Comparison of ENCODE assay signal across 8 cellular contexts in the genomic region with DNA sequence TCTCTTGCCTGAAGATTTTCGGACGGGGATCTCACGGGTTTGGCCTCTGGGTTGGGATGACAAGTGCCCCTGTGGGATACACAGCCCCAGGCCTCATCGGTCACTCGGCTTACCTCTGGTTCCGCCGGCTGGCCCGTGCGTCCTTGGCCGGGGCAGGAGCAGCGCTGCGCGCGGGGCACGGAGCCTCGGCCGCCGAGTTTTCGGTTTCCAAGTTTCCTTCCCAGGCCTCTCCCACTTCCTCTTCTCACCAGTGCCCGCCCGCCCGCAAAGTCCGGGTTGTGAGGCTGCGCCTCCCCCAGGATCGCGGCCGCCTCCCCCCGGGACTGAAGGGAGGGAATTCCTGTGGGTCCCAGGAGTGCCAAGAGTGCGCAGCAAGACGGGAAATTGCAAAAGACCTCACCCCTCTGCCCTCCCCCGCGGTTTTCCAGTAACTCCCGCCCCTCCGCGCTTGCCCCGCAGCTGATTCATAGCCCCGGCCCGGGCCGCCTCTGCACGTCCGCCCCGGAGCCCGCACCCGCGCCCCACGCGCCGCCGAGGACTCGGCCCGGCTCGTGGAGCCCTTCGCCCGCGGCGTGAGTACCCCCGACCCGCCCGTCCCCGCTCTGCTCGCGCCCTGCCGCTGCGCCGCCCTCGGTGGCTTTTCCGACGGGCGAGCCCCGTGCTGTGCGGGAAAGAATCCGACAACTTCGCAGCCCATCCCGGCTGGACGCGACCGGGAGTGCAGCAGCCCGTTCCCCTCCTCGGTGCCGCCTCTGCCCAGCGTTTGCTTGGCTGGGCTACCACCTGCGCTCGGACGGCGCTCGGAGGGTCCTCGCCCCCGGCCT. TPM values are rescaled to one million over a fixed set of nuclear protein-coding genes. Genes with fewer than 3 reads are reported as not detected.
DNase-seq lines count a peak whose midpoint lies in the region; ATAC-seq and TF ChIP-seq lines count a peak whose summit lies in the region.

Gene OSMR, plus strand, starts transcription at position 458 of the 824 bp plus-strand sequence. CDS start 23,033 bp downstream, outside the sequence.

- H3K4me1 ChIP-seq in BE2C (no peaks in the 10 kb centered on the region), neutrophil (ENCODE audit: control insufficient read depth in 1 of 2, insufficient read depth in 1 of 2, low read depth in 1 of 2, low read length in 1 of 2) (peaks cover 4 to 10% of the 10 kb centered on the region in 2 experiments)

- H3K27me3 ChIP-seq in BE2C (peaks cover 67% of the 10 kb centered on the region), neutrophil (peaks cover 100% of the 10 kb centered on the region)

- no peak for DNase-seq in BE2C
- DNase-seq in HT1080 (ENCODE audit: low read depth): peak; percentile 97
- peak; percentile 9 for DNase-seq in activated naive CD8-positive, alpha-beta T cell treated with anti-CD3 and anti-CD28 coated beads, Interleukin-2, amount 50 U/mL, for 24 hours
- DNase-seq in head of caudate nucleus: peak; percentile 7 to 84 (median 54)
- no peak for DNase-seq in NCI-H2107 (lab: John Stamatoyannopoulos, UW)

- H3K4me3 Mint-ChIP-seq in activated naive CD8-positive, alpha-beta T cell treated with anti-CD3 and anti-CD28 coated beads, Interleukin-2, amount 50 U/mL, for 24 hours: peak within 1 kb of the TSS; percentile 61

- H3K27ac Mint-ChIP-seq in activated naive CD8-positive, alpha-beta T cell treated with anti-CD3 and anti-CD28 coated beads, Interleukin-2, amount 50 U/mL, for 24 hours: no peak within 1 kb of the TSS

- TF ChIP-seq CTCF in BE2C (IDR thresholded peaks at IDR 0.05; ENCODE audit: low read depth, low read length) (no peak), neutrophil (IDR thresholded peaks at IDR 0.05) (no peak)

- H3K27me3 Mint-ChIP-seq in activated naive CD8-positive, alpha-beta T cell treated with anti-CD3 and anti-CD28 coated beads, Interleukin-2, amount 50 U/mL, for 24 hours: peaks cover 58% of the 10 kb centered on the region

- intact Hi-C loops in head of caudate nucleus (cut with DNase I): no loop called here

- no peak within 1 kb of the TSS for H3K27ac ChIP-seq in neutrophil

- H3K9me3 ChIP-seq in BE2C (no peaks in the 10 kb centered on the region), neutrophil (no peaks in the 10 kb centered on the region)

- peak within 1 kb of the TSS; percentile 41 for H3K4me3 ChIP-seq in BE2C (ENCODE audit: low read depth, low read length)
- H3K4me3 ChIP-seq in neutrophil (ENCODE audit: low read depth in 1 of 2, low read length in 1 of 2): peak within 1 kb of the TSS; percentile 5 to 57

- no peaks in the 10 kb centered on the region for H3K9me3 Mint-ChIP-seq in activated naive CD8-positive, alpha-beta T cell treated with anti-CD3 and anti-CD28 coated beads, Interleukin-2, amount 50 U/mL, for 24 hours

- ATAC-seq in activated naive CD8-positive, alpha-beta T cell treated with anti-CD3 and anti-CD28 coated beads, Interleukin-2, amount 50 U/mL, for 24 hours: peak; percentile 59
- ATAC-seq in HG03460 (IDR thresholded peaks at IDR 0.05; ENCODE audit: unreplicated experiment) (no peak), GM18907 (IDR thresholded peaks at IDR 0.05; ENCODE audit: unreplicated experiment) (no peak)

- no peaks in the 10 kb centered on the region for H3K36me3 ChIP-seq in BE2C
- H3K36me3 ChIP-seq in neutrophil: no peaks in the 10 kb centered on the region

- H3K36me3 Mint-ChIP-seq in activated naive CD8-positive, alpha-beta T cell treated with anti-CD3 and anti-CD28 coated beads, Interleukin-2, amount 50 U/mL, for 24 hours (ENCODE audit: low read depth): no peaks in the 10 kb centered on the region

- peaks cover 10% of the 10 kb centered on the region for H3K4me1 Mint-ChIP-seq in activated naive CD8-positive, alpha-beta T cell treated with anti-CD3 and anti-CD28 coated beads, Interleukin-2, amount 50 U/mL, for 24 hours

RNA-seq across cellular contexts. Expression of gene OSMR, which starts in this region (rescaled TPM):
- not detected for polyA plus RNA-seq in BE2C (2012; ENCODE audit: insufficient read depth, insufficient read length, low read depth)
- 21.9 and 31.2 TPM in 2 replicates for total RNA-seq in HT1080 (2014; rRNA removed; shearing (Covaris generic))
- polyA plus RNA-seq in HT1080 (2015; cell fraction: cytosol; rRNA removed): 60.8 and 77.0 TPM in 2 replicates
- polyA plus RNA-seq in HT1080 (2015; cell fraction: nucleus; rRNA removed): 205 and 206 TPM in 2 replicates

Comparison
In these comparisons a context has a peak if more than half of its experiments do, and no peak if none do; other contexts are left out.
1. DNase-seq: peak in HT1080 (single experiment), activated naive CD8-positive, alpha-beta T cell treated with anti-CD3 and anti-CD28 coated beads, Interleukin-2, amount 50 U/mL, for 24 hours (single experiment) and head of caudate nucleus (42 of 42); none in BE2C (single experiment) and NCI-H2107 (single experiment).